Comparison of ENCODE assay signal across 8 cellular contexts in genomic region chr1:67053535-67053784, GRCh38. TPM values are rescaled to one million over a fixed set of nuclear protein-coding genes. Genes with fewer than 3 reads are reported as not detected.
DNase-seq lines count a peak whose midpoint lies in the region; ATAC-seq and TF ChIP-seq lines count a peak whose summit lies in the region.

No MANE protein-coding gene starts in this region.

- no peaks in the 10 kb centered on the region for H3K27me3 Mint-ChIP-seq in activated B cell treated with CpG ODN at 0.5 μM for 24 hours

- intact Hi-C loops in activated B cell treated with CpG ODN at 0.5 μM for 24 hours (cut with micrococcal nuclease): loop anchor here (5.0 to 10.0 kb wide), 5 partner anchors 56 to 1631 kb away; partner anchors contain the start of genes GADD45A, LEPR and LEPROT

- peak overlapping the region; percentile 92 for H3K4me3 Mint-ChIP-seq in activated B cell treated with CpG ODN at 0.5 μM for 24 hours

- H3K4me1 Mint-ChIP-seq in activated B cell treated with CpG ODN at 0.5 μM for 24 hours: peaks cover 21% of the 10 kb centered on the region

- H3K27me3 ChIP-seq in muscle layer of colon (ENCODE audit: control insufficient read depth in 1 of 2, insufficient read depth in 2 of 2, low read length in 2 of 2): no peaks in the 10 kb centered on the region

- H3K4me3 ChIP-seq in AG09309 (ENCODE audit: control insufficient read depth, low read depth, low read length): peak overlapping the region; percentile 80
- H3K4me3 ChIP-seq in epithelial cell of proximal tubule (ENCODE audit: low read depth, low read length): peak overlapping the region; percentile 68
- peak overlapping the region; percentile 60 to 93 for H3K4me3 ChIP-seq in muscle layer of colon (ENCODE audit: low read depth in 1 of 2, low read length in 2 of 2)

- H3K9ac ChIP-seq in muscle layer of colon (ENCODE audit: low read length): peak overlapping the region; percentile 74

- ATAC-seq in GM19025 (IDR thresholded peaks at IDR 0.05; ENCODE audit: low read depth, unreplicated experiment): peak; percentile 37
- peak; percentile 35 for ATAC-seq in HG03108 (IDR thresholded peaks at IDR 0.05; ENCODE audit: unreplicated experiment)
- peak; percentile 30 for ATAC-seq in activated B cell treated with CpG ODN at 0.5 μM for 24 hours (ENCODE audit: low read depth)

- DNase-seq in AG09309 (ENCODE audit: low read depth): no peak
- no peak for DNase-seq in activated B cell treated with CpG ODN at 0.5 μM for 24 hours
- DNase-seq in epithelial cell of proximal tubule (ENCODE audit: low read depth): no peak
- DNase-seq in NCI-H226: no peak
- no peak for DNase-seq in retina

- no peaks in the 10 kb centered on the region for H3K9me3 ChIP-seq in muscle layer of colon (ENCODE audit: low read length)

- H3K36me3 ChIP-seq in muscle layer of colon (ENCODE audit: insufficient read depth, low read length): peaks cover 10% of the 10 kb centered on the region

- CTCF ChIA-PET in activated B cell treated with CpG ODN at 0.5 μM for 24 hours (lab: Charles Lee): interaction anchor here (0.7 to 2.4 kb wide), 4 partner anchors 57 to 607 kb away, joined by 3 to 19 read pairs (median 8); partner anchors contain the start of genes DNAI4 and MIER1

- peak overlapping the region; percentile 93 for H3K27ac ChIP-seq in muscle layer of colon (ENCODE audit: low read depth, low read length)

- peak overlapping the region; percentile 92 for H3K27ac Mint-ChIP-seq in activated B cell treated with CpG ODN at 0.5 μM for 24 hours

- POLR2A ChIA-PET in activated B cell treated with CpG ODN at 0.5 μM for 24 hours (lab: Charles Lee): interaction anchor here (0.6 to 2.3 kb wide), 11 partner anchors 13 to 632 kb away, joined by 3 to 14 read pairs (median 5); partner anchors contain the start of genes C1orf141, DNAI4, GADD45A and MIER1

- H3K36me3 Mint-ChIP-seq in activated B cell treated with CpG ODN at 0.5 μM for 24 hours (ENCODE audit: low read depth): peaks cover 24% of the 10 kb centered on the region

- H3K9me3 Mint-ChIP-seq in activated B cell treated with CpG ODN at 0.5 μM for 24 hours: no peaks in the 10 kb centered on the region

- H3K4me1 ChIP-seq in muscle layer of colon (ENCODE audit: insufficient read depth, low read length): peaks cover 22% of the 10 kb centered on the region

- TF ChIP-seq CTCF in AG09309 (IDR thresholded peaks at IDR 0.05; ENCODE audit: control insufficient read depth, insufficient read depth, low read depth, low read length, missing control alignments) (no peak), activated B cell treated with CpG ODN at 0.5 μM for 24 hours (IDR thresholded peaks at IDR 0.05) (no peak), epithelial cell of proximal tubule (conservative IDR thresholded peaks at IDR 0.05; ENCODE audit: low read depth, low read length) (no peak)

RNA-seq across cellular contexts. Expression of gene SLC35D1, which starts 0.5 kb away (rescaled TPM):
- total RNA-seq in activated B cell treated with CpG ODN at 0.5 μM for 24 hours: 10.1 and 11.1 TPM in 2 replicates
- total RNA-seq in epithelial cell of proximal tubule: 3.6 and 5.4 TPM in 2 replicates
